8 cellular contexts compared by ENCODE assay signal in genomic region chr12:120686690-120687569, GRCh38. TPM values are rescaled to one million over a fixed set of nuclear protein-coding genes. Genes with fewer than 3 reads are reported as not detected.
DNase-seq lines count a peak whose midpoint lies in the region; ATAC-seq and TF ChIP-seq lines count a peak whose summit lies in the region.

MLEC (plus strand) TSS chr12:120687149; CDS start chr12:120687297, 148 bp downstream.

- no TSS peak for BruUV-seq in Panc1 (replicated peaks; lab: Mats Ljungman, UMichigan)

- ATAC-seq in GM21723 (IDR thresholded peaks at IDR 0.05; ENCODE audit: unreplicated experiment), result peak; percentile 64
- ATAC-seq in Panc1, result peak; percentile 91
- peak; percentile 85 to 86 for ATAC-seq in activated T-cell treated with anti-CD3 and anti-CD28 coated beads, Interleukin-2, amount 50 U/mL, for 4 hours

- H3K27me3 ChIP-seq in Panc1 (ENCODE audit: control insufficient read depth, insufficient read depth, low read length), result no peaks in the 10 kb centered on the region
- H3K27me3 ChIP-seq in esophagus (ENCODE audit: control insufficient read depth in 1 of 2, insufficient read depth in 2 of 2, low read length in 2 of 2), result no peaks in the 10 kb centered on the region
- no peaks in the 10 kb centered on the region for H3K27me3 ChIP-seq in muscle layer of colon (ENCODE audit: control insufficient read depth in 1 of 2, insufficient read depth in 2 of 2, low read length in 2 of 2)

- H3K36me3 ChIP-seq in Panc1 (ENCODE audit: control insufficient read depth, insufficient read depth, low read length) (no peaks in the 10 kb centered on the region; the same call in 1 of the 2 replicates), esophagus (ENCODE audit: control insufficient read depth in 2 of 2, insufficient read depth in 2 of 2, low read length in 1 of 2) (peaks cover 0 to 2% of the 10 kb centered on the region in 2 donors), muscle layer of colon (ENCODE audit: insufficient read depth, low read length) (no peaks in the 10 kb centered on the region)

- H3K9me3 ChIP-seq in Panc1 (ENCODE audit: control insufficient read depth, insufficient read depth, low read depth, low read length) (no peaks in the 10 kb centered on the region), esophagus (ENCODE audit: control insufficient read depth in 2 of 2, insufficient read depth in 1 of 2, low read depth in 1 of 2, low read length in 1 of 2) (no peaks in the 10 kb centered on the region), muscle layer of colon (ENCODE audit: low read length) (no peaks in the 10 kb centered on the region)

- H3K4me1 ChIP-seq in Panc1 (ENCODE audit: control insufficient read depth, insufficient read depth, low read length), result peaks cover 24% of the 10 kb centered on the region
- H3K4me1 ChIP-seq in esophagus (ENCODE audit: control insufficient read depth in 2 of 2, insufficient read depth in 2 of 2, low read length in 1 of 2), result peaks cover 0 to 6% of the 10 kb centered on the region in 2 donors
- H3K4me1 ChIP-seq in muscle layer of colon (ENCODE audit: insufficient read depth, low read length), result peaks cover 18% of the 10 kb centered on the region

- no peaks in the 10 kb centered on the region for H3K9me3 Mint-ChIP-seq in activated T-cell treated with anti-CD3 and anti-CD28 coated beads, Interleukin-2, amount 50 U/mL, for 4 hours

- peak; percentile 96 for DNase-seq in DMS79 treated with DMSO at 0.1 percent for 48 hours (lab: John Stamatoyannopoulos, UW)
- peak; percentile 100 for DNase-seq in KG1 (lab: John Stamatoyannopoulos, UW)
- peak; percentile 85 for DNase-seq in Panc1 (ENCODE audit: low read depth, low spot score)
- peak; percentile 99 for DNase-seq in activated T-cell treated with anti-CD3 and anti-CD28 coated beads, Interleukin-2, amount 50 U/mL, for 4 hours
- DNase-seq in stimulated activated CD8-positive, alpha-beta memory T cell treated with anti-CD3 and anti-CD28 coated beads, Interleukin-7, amount 100 ng/mL, for 24 hours (ENCODE audit: low read depth), result peak; percentile 98

- POLR2A ChIA-PET in Panc1 (lab: Charles Lee), result interaction anchor here (0.6 kb wide), 1 partner anchor 395 kb away, joined by 5 read pairs; the partner anchor contains the start of gene RNU4-2

- intact Hi-C loops in Panc1 (cut with micrococcal nuclease; ENCODE audit: unreplicated experiment), result no loop called here

- H3K9ac ChIP-seq in muscle layer of colon (ENCODE audit: low read length), result peak within 1 kb of the TSS; percentile 16

- peaks cover 3% of the 10 kb centered on the region for H3K36me3 Mint-ChIP-seq in activated T-cell treated with anti-CD3 and anti-CD28 coated beads, Interleukin-2, amount 50 U/mL, for 4 hours (ENCODE audit: insufficient read depth)

- in situ Hi-C loops in Panc1 (cut with HindIII; ENCODE audit: low pct_unique_long_range_greater_than_20kb, low sequenced_read_pairs), result no loop called here

- 0 to 1% methylated on average over 79 to 84 of the region's 84 CpGs for WGBS in esophagus, 2 donors

- peak within 1 kb of the TSS; percentile 78 to 91 for H3K4me3 ChIP-seq in Panc1 (ENCODE audit: low read depth in 2 of 2, low read length in 2 of 2)
- H3K4me3 ChIP-seq in esophagus (ENCODE audit: low read depth in 1 of 2, low read length in 2 of 2), result peak within 1 kb of the TSS; percentile 85 to 95
- peak within 1 kb of the TSS; percentile 84 to 88 for H3K4me3 ChIP-seq in muscle layer of colon (ENCODE audit: low read depth in 1 of 2, low read length in 2 of 2)

- peak within 1 kb of the TSS; percentile 96 for H3K27ac ChIP-seq in Panc1 (ENCODE audit: low read length)
- H3K27ac ChIP-seq in esophagus (ENCODE audit: low read depth in 2 of 2, low read length in 1 of 2), result peak within 1 kb of the TSS; percentile 90 to 97
- H3K27ac ChIP-seq in muscle layer of colon (ENCODE audit: low read depth, low read length), result peak within 1 kb of the TSS; percentile 87

- peak within 1 kb of the TSS; percentile 92 for H3K4me3 Mint-ChIP-seq in activated T-cell treated with anti-CD3 and anti-CD28 coated beads, Interleukin-2, amount 50 U/mL, for 4 hours

- CTCF ChIA-PET in Panc1 (lab: Charles Lee), result interaction anchor here (1.2 to 1.4 kb wide), 2 partner anchors 38 to 40 kb away, joined by 3 to 8 read pairs; no protein-coding TSS in a partner anchor

- peaks cover 42% of the 10 kb centered on the region for H3K4me1 Mint-ChIP-seq in activated T-cell treated with anti-CD3 and anti-CD28 coated beads, Interleukin-2, amount 50 U/mL, for 4 hours (ENCODE audit: low read depth)

- no peak for TF ChIP-seq CTCF in Panc1 (IDR thresholded peaks at IDR 0.05)

- no peaks in the 10 kb centered on the region for H3K27me3 Mint-ChIP-seq in activated T-cell treated with anti-CD3 and anti-CD28 coated beads, Interleukin-2, amount 50 U/mL, for 4 hours (ENCODE audit: low read depth)

RNA-seq across cellular contexts. Expression of gene MLEC, which starts in this region (rescaled TPM):
- total RNA-seq in Panc1 (2021; ENCODE audit: unreplicated experiment), result 171 TPM
- 87.4 TPM for polyA plus RNA-seq in Panc1 (2012; ENCODE audit: insufficient read length)
- 100 to 1,000 TPM; 153 to 172 (median 153) TPM for total RNA-seq in activated T-cell treated with anti-CD3 and anti-CD28 coated beads, Interleukin-2, amount 50 U/mL, for 4 hours
- polyA plus RNA-seq in esophagus, result 10 to 100 TPM; 14.0 to 15.7 TPM

Comparison
In these comparisons a context has a peak if more than half of its experiments do, and no peak if none do; other contexts are left out.
1. Peak in every context shown above with its lines: DNase-seq, ATAC-seq, H3K4me3 ChIP-seq and H3K27ac ChIP-seq.